Comparison of ENCODE assay signal across 18 cellular contexts in genomic region chr17:81962499-81963441, GRCh38. TPM values are rescaled to one million over a fixed set of nuclear protein-coding genes. Genes with fewer than 3 reads are reported as not detected.
DNase-seq lines count a peak whose midpoint lies in the region; ATAC-seq, FAIRE-seq and TF ChIP-seq lines count a peak whose summit lies in the region.
"Had no signal": no experiment of that assay in that cellular context is flagged by ENCODE, and none has a peak within 500 bp of the region (broad histone marks: within the 10 kb centered on the region; RNA-seq: fewer than 3 reads in every experiment).

No MANE protein-coding gene starts in this region.

- H3K9ac ChIP-seq in astrocyte (ENCODE audit: low read length): no peak overlapping the region

- no peak overlapping the region for H2AFZ ChIP-seq in astrocyte (ENCODE audit: low read depth, low read length)

- H3K9me3 Mint-ChIP-seq in activated naive CD8-positive, alpha-beta T cell (ENCODE audit: low read depth): no peaks in the 10 kb centered on the region
- no peaks in the 10 kb centered on the region for H3K9me3 Mint-ChIP-seq in activated naive CD8-positive, alpha-beta T cell treated with anti-CD3 and anti-CD28 coated beads for 36 hours
- H3K9me3 Mint-ChIP-seq in astrocyte (ENCODE audit: unreplicated experiment) (no peaks in the 10 kb centered on the region), naive B cell (no peaks in the 10 kb centered on the region), MCF 10A (ENCODE audit: unreplicated experiment) (no peaks in the 10 kb centered on the region)

- H3K27me3 Mint-ChIP-seq in activated naive CD8-positive, alpha-beta T cell: peaks cover 4% of the 10 kb centered on the region
- peaks cover 34% of the 10 kb centered on the region for H3K27me3 Mint-ChIP-seq in activated naive CD8-positive, alpha-beta T cell treated with anti-CD3 and anti-CD28 coated beads for 36 hours
- H3K27me3 Mint-ChIP-seq in astrocyte (ENCODE audit: low read depth, unreplicated experiment) (peaks cover 25% of the 10 kb centered on the region), naive B cell (peaks cover 14 to 45% (median 22%) of the 10 kb centered on the region in 3 donors), MCF 10A (ENCODE audit: insufficient read depth, unreplicated experiment) (peaks cover 9% of the 10 kb centered on the region)

- no peak overlapping the region for H3K4me3 ChIP-seq in astrocyte (ENCODE audit: insufficient read depth, low read depth, low read length)
- H3K4me3 ChIP-seq: lung, right atrium auricular region, vagina had no signal

- no peaks in the 10 kb centered on the region for H3K9me3 ChIP-seq in astrocyte (ENCODE audit: insufficient read depth, low read depth, low read length)
- H3K9me3 ChIP-seq: right atrium auricular region, stomach, vagina had no signal

- POLR2A ChIA-PET in MCF 10A (lab: Yijun Ruan, JAX): interaction anchor here (0.9 kb wide), 1 partner anchor 14 kb away, joined by 3 read pairs; no protein-coding TSS in a partner anchor

- no peak overlapping the region for H3K27ac ChIP-seq in astrocyte (ENCODE audit: low read depth, low read length)
- H3K27ac ChIP-seq: right atrium auricular region, stomach, vagina had no signal

- CTCF ChIA-PET in MCF 10A (lab: Yijun Ruan, JAX): interaction anchor here (0.6 to 1.6 kb wide), 3 partner anchors 59 to 88 kb away, joined by 3 to 9 read pairs (median 3); no protein-coding TSS in a partner anchor

- intact Hi-C loops in MCF 10A (cut with micrococcal nuclease): no loop called here

- no peaks in the 10 kb centered on the region for H3K79me2 ChIP-seq in astrocyte (ENCODE audit: insufficient read depth, low read length)

- TF ChIP-seq CTCF in astrocyte (IDR thresholded peaks at IDR 0.05; ENCODE audit: insufficient read depth, low read depth, low read length): no peak
- no peak for TF ChIP-seq CTCF in MCF 10A (IDR thresholded peaks at IDR 0.05; ENCODE audit: unreplicated experiment)

- no peak for ATAC-seq in naive B cell (ENCODE audit: low read depth in 2 of 2)
- ATAC-seq: SK-N-SH treated with all-trans-retinoic acid at 6 μM for 48 hours had no signal

- no peaks in the 10 kb centered on the region for H3K36me3 Mint-ChIP-seq in activated naive CD8-positive, alpha-beta T cell
- no peaks in the 10 kb centered on the region for H3K36me3 Mint-ChIP-seq in activated naive CD8-positive, alpha-beta T cell treated with anti-CD3 and anti-CD28 coated beads for 36 hours
- H3K36me3 Mint-ChIP-seq in astrocyte (ENCODE audit: low read depth, unreplicated experiment) (no peaks in the 10 kb centered on the region), naive B cell (no peaks in the 10 kb centered on the region), MCF 10A (ENCODE audit: insufficient read depth, unreplicated experiment) (no peaks in the 10 kb centered on the region)

- BruUV-seq in MCF 10A (replicated peaks; lab: Mats Ljungman, UMichigan): no TSS peak

- no peak overlapping the region for H3K27ac Mint-ChIP-seq in activated naive CD8-positive, alpha-beta T cell
- no peak overlapping the region for H3K27ac Mint-ChIP-seq in activated naive CD8-positive, alpha-beta T cell treated with anti-CD3 and anti-CD28 coated beads for 36 hours
- H3K27ac Mint-ChIP-seq in astrocyte (ENCODE audit: unreplicated experiment): no peak overlapping the region
- H3K27ac Mint-ChIP-seq in naive B cell: no peak overlapping the region
- no peak overlapping the region for H3K27ac Mint-ChIP-seq in MCF 10A (ENCODE audit: low read depth, unreplicated experiment)

- peaks cover 7% of the 10 kb centered on the region for H4K20me1 ChIP-seq in astrocyte (ENCODE audit: insufficient read depth, low read length)

- no peak for DNase-seq in activated naive CD8-positive, alpha-beta T cell treated with anti-CD3 and anti-CD28 coated beads for 36 hours
- DNase-seq in astrocyte (ENCODE audit: low read depth): no peak
- DNase-seq in naive B cell: no peak
- DNase-seq in NCI-H187 treated with DMSO at 0.1 percent for 48 hours (lab: John Stamatoyannopoulos, UW): no peak
- DNase-seq in NCI-H345 (lab: John Stamatoyannopoulos, UW): no peak
- DNase-seq in MCF 10A (ENCODE audit: unreplicated experiment): no peak
- no peak for DNase-seq in cerebellar cortex (ENCODE audit: low spot score)
- DNase-seq: activated CD4-positive, alpha-beta T cell treated with anti-CD3 and anti-CD28 coated beads, Interleukin-2, amount 50 U/mL, for 48 hours; activated T-cell treated with anti-CD3 and anti-CD28 coated beads, Interleukin-2, amount 50 U/mL, for 48 hours; foreskin fibroblast; Kasumi-1; NCI-H446 treated with DMSO at 0.1 percent for 48 hours; stomach had no signal

- FAIRE-seq in astrocyte (lab: Jason Lieb, UNC): no peak

- peaks cover 46% of the 10 kb centered on the region for H3K27me3 ChIP-seq in astrocyte (ENCODE audit: insufficient read depth, low read length)

- H3K4me1 Mint-ChIP-seq in activated naive CD8-positive, alpha-beta T cell (ENCODE audit: low read depth): peaks cover 8% of the 10 kb centered on the region
- H3K4me1 Mint-ChIP-seq in activated naive CD8-positive, alpha-beta T cell treated with anti-CD3 and anti-CD28 coated beads for 36 hours: peaks cover 3% of the 10 kb centered on the region
- H3K4me1 Mint-ChIP-seq in astrocyte (ENCODE audit: low read depth, unreplicated experiment) (no peaks in the 10 kb centered on the region), naive B cell (peaks cover 5 to 20% (median 14%) of the 10 kb centered on the region in 3 donors), MCF 10A (ENCODE audit: insufficient read depth, unreplicated experiment) (peaks cover 10% of the 10 kb centered on the region)

- H3K36me3 ChIP-seq in astrocyte (ENCODE audit: insufficient read depth, low read length): no peaks in the 10 kb centered on the region
- H3K36me3 ChIP-seq: right atrium auricular region, stomach, vagina had no signal

- H3K4me1 ChIP-seq in astrocyte (ENCODE audit: insufficient read depth, low read length): peaks cover 3% of the 10 kb centered on the region

- H3K4me3 Mint-ChIP-seq in activated naive CD8-positive, alpha-beta T cell: peak overlapping the region; percentile 30
- H3K4me3 Mint-ChIP-seq in activated naive CD8-positive, alpha-beta T cell treated with anti-CD3 and anti-CD28 coated beads for 36 hours: no peak overlapping the region
- H3K4me3 Mint-ChIP-seq in astrocyte (ENCODE audit: unreplicated experiment): peak overlapping the region; percentile 60
- peak overlapping the region in 6 of 8 donors; percentile 18 to 72 (median 42) for H3K4me3 Mint-ChIP-seq in naive B cell
- H3K4me3 Mint-ChIP-seq in MCF 10A (ENCODE audit: unreplicated experiment): no peak overlapping the region

- no peak overlapping the region for H3K4me2 ChIP-seq in astrocyte (ENCODE audit: low read length)

RNA-seq across cellular contexts. Expression of gene NOTUM, which starts 1.8 kb away (rescaled TPM):
- total RNA-seq in activated naive CD8-positive, alpha-beta T cell treated with anti-CD3 and anti-CD28 coated beads for 36 hours: under 1 TPM; 0.19 to 0.36 TPM
- total RNA-seq in astrocyte (0.89 and 1.7 TPM in 2 replicates), MCF 10A (2022) (not detected in 2 replicates)
- polyA plus RNA-seq in naive B cell (ENCODE audit: low read depth in 6 of 6): not detected
- total RNA-seq: vagina had no signal

RNA-seq across cellular contexts. Expression of gene ASPSCR1, which starts 14.7 kb away (rescaled TPM):
- total RNA-seq in activated naive CD8-positive, alpha-beta T cell treated with anti-CD3 and anti-CD28 coated beads for 36 hours: 10 to 100 TPM; 21.7 to 22.5 TPM
- total RNA-seq in astrocyte: 23.6 and 25.5 TPM in 2 replicates
- 10 to 100 TPM; 20.2 to 31.0 (median 25.0) TPM for polyA plus RNA-seq in naive B cell (ENCODE audit: low read depth in 6 of 6)
- 24.9 and 29.7 TPM in 2 replicates for total RNA-seq in MCF 10A (2022)

RNA-seq across cellular contexts. Expression of gene MYADML2, which starts 15.7 kb away (rescaled TPM):
- not detected for total RNA-seq in activated naive CD8-positive, alpha-beta T cell treated with anti-CD3 and anti-CD28 coated beads for 36 hours
- total RNA-seq in astrocyte (not detected in 2 replicates), MCF 10A (2022) (not detected in 2 replicates)
- not detected for polyA plus RNA-seq in naive B cell (ENCODE audit: low read depth in 6 of 6)
- total RNA-seq: lung, stomach, vagina had no signal
- polyA plus RNA-seq: lung, stomach had no signal

RNA-seq across cellular contexts. Expression of gene PYCR1, which starts 25.7 kb away (rescaled TPM):
- total RNA-seq in activated naive CD8-positive, alpha-beta T cell treated with anti-CD3 and anti-CD28 coated beads for 36 hours: 100 to 1,000 TPM; 158 to 169 TPM
- 164 and 191 TPM in 2 replicates for total RNA-seq in astrocyte
- polyA plus RNA-seq in naive B cell (ENCODE audit: low read depth in 6 of 6): 1 to 10 TPM; 1.6 to 4.5 (median 2.2) TPM
- 151 and 154 TPM in 2 replicates for total RNA-seq in MCF 10A (2022)

RNA-seq across cellular contexts. Expression of gene MAFG, which starts 35.2 kb away (rescaled TPM):
- total RNA-seq in activated naive CD8-positive, alpha-beta T cell treated with anti-CD3 and anti-CD28 coated beads for 36 hours: 10 to 100 TPM; 18.4 to 19.2 TPM
- total RNA-seq in astrocyte: 33.2 and 35.8 TPM in 2 replicates
- polyA plus RNA-seq in naive B cell (ENCODE audit: low read depth in 6 of 6): 1 to 10 TPM; 3.4 to 6.7 (median 4.7) TPM
- total RNA-seq in MCF 10A (2022): 38.1 and 48.9 TPM in 2 replicates

Comparison
In these comparisons a context has a peak if more than half of its experiments do, and no peak if none do; other contexts are left out.
1. H3K4me3 Mint-ChIP-seq: peak in activated naive CD8-positive, alpha-beta T cell (single experiment), astrocyte (single experiment) and naive B cell (6 of 8); none in activated naive CD8-positive, alpha-beta T cell treated with anti-CD3 and anti-CD28 coated beads for 36 hours (single experiment) and MCF 10A (single experiment).